17 cellular contexts compared by ENCODE assay signal in the genomic region with DNA sequence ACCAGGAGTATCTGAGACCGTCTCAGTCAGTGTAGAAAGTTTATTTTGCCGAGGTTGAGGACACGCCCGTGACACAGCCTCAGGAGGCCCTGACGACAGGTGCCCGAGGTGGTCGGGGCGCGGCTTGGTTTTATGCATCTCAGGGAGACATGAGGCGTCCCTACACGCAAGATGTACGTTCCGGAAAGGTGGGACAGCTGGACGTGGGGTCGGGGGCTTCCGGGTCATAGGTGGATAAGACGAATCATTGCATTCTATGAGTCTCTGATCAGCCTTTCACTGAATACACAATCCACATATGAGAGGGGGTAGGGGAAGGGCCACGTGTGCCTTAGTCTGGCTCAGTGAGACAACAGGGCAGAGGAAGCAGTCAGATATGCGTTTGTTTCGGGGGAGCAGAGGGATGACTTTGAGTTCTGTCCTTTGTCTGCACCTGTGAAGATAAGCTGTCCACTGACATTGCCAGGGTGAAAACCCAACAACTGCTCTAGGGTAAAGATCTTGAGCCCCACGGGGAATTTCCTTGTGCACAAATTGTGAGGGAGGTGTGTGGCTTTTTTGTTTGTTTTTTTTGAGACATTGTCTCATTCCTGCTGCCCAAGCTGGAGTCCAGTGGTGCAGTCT.
DNase-seq lines count a peak whose midpoint lies in the region; TF ChIP-seq lines count a peak whose summit lies in the region.
"Had no signal": no experiment of that assay in that cellular context is flagged by ENCODE, and none has a peak within 500 bp of the region (broad histone marks: within the 10 kb centered on the region; RNA-seq: fewer than 3 reads in every experiment).

No MANE protein-coding gene starts in this region.

- peaks cover 30 to 41% of the 10 kb centered on the region in 2 experiments for H3K36me3 ChIP-seq in trophoblast cell (ENCODE audit: control insufficient read depth in 1 of 2, insufficient read depth in 2 of 2, low read length in 2 of 2)

- TF ChIP-seq POLR2A in erythroblast (IDR thresholded peaks at IDR 0.05; ENCODE audit: low read length), result peak; percentile 29

- H2AK5ac ChIP-seq in trophoblast cell (ENCODE audit: low read length), result no peak overlapping the region

- DNase-seq in activated CD4-positive, alpha-beta T cell treated with anti-CD3 and anti-CD28 coated beads, Interleukin-2, amount 10 ng/mL, durations not matched to agents 7 days and 5 days, result no peak
- DNase-seq in activated CD4-positive, alpha-beta T cell treated with anti-CD3 and anti-CD28 coated beads, Interleukin-2, amount 50 U/mL, for 1 hour, result no peak
- DNase-seq in OCI-M2 (lab: John Stamatoyannopoulos, UW; ENCODE audit: unreplicated experiment) (peak; percentile 18), erythroblast (lab: John Stamatoyannopoulos, UW) (peak; percentile 54 to 88), trophoblast cell (no peak), NCI-H526 (lab: John Stamatoyannopoulos, UW) (no peak), hepatic stellate cell (ENCODE audit: low spot score) (no peak), NCI-H2081 (lab: John Stamatoyannopoulos, UW) (no peak)
- DNase-seq: activated B cell treated with CpG ODN at 0.5 μM for 24 hours; activated naive CD4-positive, alpha-beta T cell treated with anti-CD3 and anti-CD28 coated beads, Interleukin-2, amount 10 ng/mL, durations not matched to agents 7 days and 5 days; cortex of kidney; DMS53; NCI-H1436 treated with DMSO at 0.1 percent for 48 hours; NK-92 treated with Interleukin-12 subunit alpha and Interleukin-12 subunit beta, amount 100 ng/mL, for 24 hours had no signal

- peaks cover 28% of the 10 kb centered on the region for H3K4me1 Mint-ChIP-seq in activated CD4-positive, alpha-beta T cell treated with anti-CD3 and anti-CD28 coated beads, Interleukin-2, amount 10 ng/mL, durations not matched to agents 7 days and 5 days

- no peak overlapping the region for H4K8ac ChIP-seq in trophoblast cell (ENCODE audit: low read depth, low read length)

- no peak overlapping the region for H4K12ac ChIP-seq in trophoblast cell (ENCODE audit: low read depth, low read length)

- H3K9me3 ChIP-seq in trophoblast cell (ENCODE audit: insufficient read depth, low read depth, low read length), result no peaks in the 10 kb centered on the region
- H3K9me3 ChIP-seq: upper lobe of left lung had no signal

- H3K27ac ChIP-seq in trophoblast cell (ENCODE audit: low read depth, low read length), result no peak overlapping the region
- H3K27ac ChIP-seq: epithelial cell of prostate, upper lobe of left lung had no signal

- H3K27ac Mint-ChIP-seq in activated CD4-positive, alpha-beta T cell treated with anti-CD3 and anti-CD28 coated beads, Interleukin-2, amount 10 ng/mL, durations not matched to agents 7 days and 5 days, result peak overlapping the region; percentile 7
- H3K27ac Mint-ChIP-seq: activated B cell treated with CpG ODN at 0.5 μM for 24 hours; activated naive CD4-positive, alpha-beta T cell treated with anti-CD3 and anti-CD28 coated beads, Interleukin-2, amount 10 ng/mL, durations not matched to agents 7 days and 5 days; stimulated activated memory B cell treated with anti-CD40 and anti-IgM and Interleukin-4, amounts not matched to agents 10 μg/mL and 1 μg/mL and 100 μg/mL, for 72 hours had no signal

- H3K27me3 Mint-ChIP-seq in activated CD4-positive, alpha-beta T cell treated with anti-CD3 and anti-CD28 coated beads, Interleukin-2, amount 10 ng/mL, durations not matched to agents 7 days and 5 days, result no peaks in the 10 kb centered on the region
- H3K27me3 Mint-ChIP-seq: activated B cell treated with CpG ODN at 0.5 μM for 24 hours; activated naive CD4-positive, alpha-beta T cell treated with anti-CD3 and anti-CD28 coated beads, Interleukin-2, amount 10 ng/mL, durations not matched to agents 7 days and 5 days; stimulated activated memory B cell treated with anti-CD40 and anti-IgM and Interleukin-4, amounts not matched to agents 10 μg/mL and 1 μg/mL and 100 μg/mL, for 72 hours had no signal

- H3K4me3 Mint-ChIP-seq in activated CD4-positive, alpha-beta T cell treated with anti-CD3 and anti-CD28 coated beads, Interleukin-2, amount 10 ng/mL, durations not matched to agents 7 days and 5 days, result no peak overlapping the region
- H3K4me3 Mint-ChIP-seq: activated B cell treated with CpG ODN at 0.5 μM for 24 hours; activated naive CD4-positive, alpha-beta T cell treated with anti-CD3 and anti-CD28 coated beads, Interleukin-2, amount 10 ng/mL, durations not matched to agents 7 days and 5 days; stimulated activated memory B cell treated with anti-CD40 and anti-IgM and Interleukin-4, amounts not matched to agents 10 μg/mL and 1 μg/mL and 100 μg/mL, for 72 hours had no signal

- H2BK120ac ChIP-seq in trophoblast cell (ENCODE audit: insufficient read depth, low read length, poor library complexity), result no peak overlapping the region

- H3K27me3 ChIP-seq in trophoblast cell (ENCODE audit: insufficient read depth, low read length), result no peaks in the 10 kb centered on the region
- H3K27me3 ChIP-seq: upper lobe of left lung had no signal

- H4K91ac ChIP-seq in trophoblast cell (ENCODE audit: low read depth, low read length), result no peak overlapping the region

- no peak overlapping the region for H3K4me3 ChIP-seq in trophoblast cell (ENCODE audit: low read depth, low read length)
- H3K4me3 ChIP-seq: upper lobe of left lung had no signal

- no peak overlapping the region for H2BK12ac ChIP-seq in trophoblast cell (ENCODE audit: low read length)

- H3K9ac ChIP-seq in trophoblast cell (ENCODE audit: low read length), result no peak overlapping the region

- no peak overlapping the region for H3K23ac ChIP-seq in trophoblast cell (ENCODE audit: low read length)

- H3K4me1 ChIP-seq in trophoblast cell (ENCODE audit: control insufficient read depth in 1 of 2, insufficient read depth in 2 of 2, low read length in 2 of 2), result peaks cover 14 to 18% of the 10 kb centered on the region in 2 experiments

- H3K9me3 Mint-ChIP-seq in activated CD4-positive, alpha-beta T cell treated with anti-CD3 and anti-CD28 coated beads, Interleukin-2, amount 10 ng/mL, durations not matched to agents 7 days and 5 days, result no peaks in the 10 kb centered on the region
- H3K9me3 Mint-ChIP-seq: activated B cell treated with CpG ODN at 0.5 μM for 24 hours; activated naive CD4-positive, alpha-beta T cell treated with anti-CD3 and anti-CD28 coated beads, Interleukin-2, amount 10 ng/mL, durations not matched to agents 7 days and 5 days; stimulated activated memory B cell treated with anti-CD40 and anti-IgM and Interleukin-4, amounts not matched to agents 10 μg/mL and 1 μg/mL and 100 μg/mL, for 72 hours had no signal

- H3K14ac ChIP-seq in trophoblast cell (ENCODE audit: low read length), result no peak overlapping the region

- peaks cover 11% of the 10 kb centered on the region for H3K36me3 Mint-ChIP-seq in activated CD4-positive, alpha-beta T cell treated with anti-CD3 and anti-CD28 coated beads, Interleukin-2, amount 10 ng/mL, durations not matched to agents 7 days and 5 days (ENCODE audit: low read depth)

- peaks cover 3% of the 10 kb centered on the region for H3K79me2 ChIP-seq in trophoblast cell (ENCODE audit: control insufficient read depth, insufficient read depth, low read length, poor library complexity)

- H3K4ac ChIP-seq in trophoblast cell (ENCODE audit: low read depth, low read length), result peak overlapping the region; percentile 10

- no peak overlapping the region for H3K18ac ChIP-seq in trophoblast cell (ENCODE audit: low read length)

- POLR2A ChIA-PET in activated CD4-positive, alpha-beta T cell treated with anti-CD3 and anti-CD28 coated beads, Interleukin-2, amount 10 ng/mL, durations not matched to agents 7 days and 5 days (lab: Charles Lee), result no interaction called here

- WGBS in trophoblast cell (ENCODE audit: extremely low coverage, insufficient coverage, insufficient read length), result no CpG with 5 or more reads among the region's 21 CpGs

- H2BK5ac ChIP-seq in trophoblast cell (ENCODE audit: low read depth, low read length, poor library complexity), result no peak overlapping the region

- CTCF ChIA-PET in activated CD4-positive, alpha-beta T cell treated with anti-CD3 and anti-CD28 coated beads, Interleukin-2, amount 10 ng/mL, durations not matched to agents 7 days and 5 days (lab: Charles Lee), result interaction anchor here (1.4 kb wide), 1 partner anchor 16 kb away, joined by 3 read pairs; no protein-coding TSS in a partner anchor

- no peak overlapping the region for H3K4me2 ChIP-seq in trophoblast cell (ENCODE audit: low read length)

- H2AFZ ChIP-seq in trophoblast cell (ENCODE audit: insufficient read depth, low read length, poor library complexity), result no peak overlapping the region

- H3K79me1 ChIP-seq in trophoblast cell (ENCODE audit: low read length), result no peaks in the 10 kb centered on the region

Comparison
In these comparisons a context has a peak if more than half of its experiments do, and no peak if none do; other contexts are left out.
1. DNase-seq: peak in OCI-M2 (single experiment) and erythroblast (2 of 2); none in activated CD4-positive, alpha-beta T cell treated with anti-CD3 and anti-CD28 coated beads, Interleukin-2, amount 10 ng/mL, durations not matched to agents 7 days and 5 days (single experiment), activated CD4-positive, alpha-beta T cell treated with anti-CD3 and anti-CD28 coated beads, Interleukin-2, amount 50 U/mL, for 1 hour (single experiment), trophoblast cell (0 of 2), NCI-H526 (0 of 2), hepatic stellate cell (single experiment) and NCI-H2081 (0 of 2).